Comparison of ENCODE assay signal across 28 cellular contexts in genomic region chr7:11609071-11609470, GRCh38.
"Had no signal": no experiment of that assay in that cellular context is flagged by ENCODE, and none has a peak within 500 bp of the region (broad histone marks: within the 10 kb centered on the region; RNA-seq: fewer than 3 reads in every experiment).

No MANE protein-coding gene starts in this region.

- H3K27ac Mint-ChIP-seq: activated CD4-positive, alpha-beta T cell treated with anti-CD3 and anti-CD28 coated beads, Interleukin-2, amount 10 ng/mL, durations not matched to agents 24 days and 14 days; activated CD8-positive, alpha-beta T cell treated with anti-CD3 and anti-CD28 coated beads for 36 hours; activated naive CD4-positive, alpha-beta T cell treated with anti-CD3 and anti-CD28 coated beads, Interleukin-2, amount 50 U/mL, for 24 hours; activated naive CD8-positive, alpha-beta T cell treated with anti-CD3 and anti-CD28 coated beads, Interleukin-2, amount 10 ng/mL, durations not matched to agents 7 days and 5 days; activated T-helper 2 cell treated with anti-CD3 and anti-CD28 coated beads, Interferon-gamma antibody, Interleukin-2, Interleukin-4, amounts not matched to agents 10 μg/mL and 5 μg/mL and 100 μg/mL, durations not matched to agents 14 hours and 24 hours and 36 hours had no signal

- H3K27me3 Mint-ChIP-seq: activated CD4-positive, alpha-beta T cell treated with anti-CD3 and anti-CD28 coated beads, Interleukin-2, amount 10 ng/mL, durations not matched to agents 24 days and 14 days; activated CD8-positive, alpha-beta T cell treated with anti-CD3 and anti-CD28 coated beads for 36 hours; activated naive CD4-positive, alpha-beta T cell treated with anti-CD3 and anti-CD28 coated beads, Interleukin-2, amount 50 U/mL, for 24 hours; activated naive CD8-positive, alpha-beta T cell treated with anti-CD3 and anti-CD28 coated beads, Interleukin-2, amount 10 ng/mL, durations not matched to agents 7 days and 5 days had no signal

- H3K4me3 ChIP-seq: body of pancreas had no signal

- H3K27ac ChIP-seq: body of pancreas, RWPE1, WERI-Rb-1 had no signal

- H3K4me3 Mint-ChIP-seq: activated CD4-positive, alpha-beta T cell treated with anti-CD3 and anti-CD28 coated beads, Interleukin-2, amount 10 ng/mL, durations not matched to agents 24 days and 14 days; activated CD8-positive, alpha-beta T cell treated with anti-CD3 and anti-CD28 coated beads for 36 hours; activated naive CD4-positive, alpha-beta T cell treated with anti-CD3 and anti-CD28 coated beads, Interleukin-2, amount 50 U/mL, for 24 hours; activated naive CD8-positive, alpha-beta T cell treated with anti-CD3 and anti-CD28 coated beads, Interleukin-2, amount 10 ng/mL, durations not matched to agents 7 days and 5 days had no signal

- H3K4me1 Mint-ChIP-seq: activated CD4-positive, alpha-beta T cell treated with anti-CD3 and anti-CD28 coated beads, Interleukin-2, amount 10 ng/mL, durations not matched to agents 24 days and 14 days; activated naive CD4-positive, alpha-beta T cell treated with anti-CD3 and anti-CD28 coated beads, Interleukin-2, amount 50 U/mL, for 24 hours; activated naive CD8-positive, alpha-beta T cell treated with anti-CD3 and anti-CD28 coated beads, Interleukin-2, amount 10 ng/mL, durations not matched to agents 7 days and 5 days had no signal

- DNase-seq: activated CD4-positive, alpha-beta T cell treated with anti-CD3 and anti-CD28 coated beads, Interleukin-2, amount 10 ng/mL, durations not matched to agents 24 days and 14 days; activated CD4-positive, alpha-beta T cell treated with anti-CD3 and anti-CD28 coated beads, Interleukin-2, amount 50 U/mL, for 4 hours; activated CD8-positive, alpha-beta T cell treated with anti-CD3 and anti-CD28 coated beads for 36 hours; activated gamma-delta T cell; activated naive CD4-positive, alpha-beta T cell treated with Interleukin-2 at 50 U/mL for 16 hours; activated naive CD8-positive, alpha-beta T cell treated with anti-CD3 and anti-CD28 coated beads, Interleukin-2, amount 10 ng/mL, durations not matched to agents 7 days and 5 days; activated T-cell treated with anti-CD3 and anti-CD28 coated beads, Interleukin-2, amount 50 U/mL, for 1 hour; body of pancreas; caudate nucleus; cerebellar nuclear complex; Karpas-422; NCI-H1105; NCI-H1417 treated with DMSO at 0.1 percent for 48 hours; NCI-H187 treated with DMSO at 0.1 percent for 48 hours; NCI-H2081; NCI-H2171 treated with DMSO at 0.1 percent for 48 hours; NCI-H2227 treated with DMSO at 0.1 percent for 48 hours; NCI-H446; NCI-H510A treated with DMSO at 0.1 percent for 48 hours; NCI-H526 treated with DMSO at 0.1 percent for 48 hours; NK-92 treated with Interleukin-12 subunit alpha and Interleukin-12 subunit beta, amount 100 ng/mL, for 24 hours; PC-3; T1000; WERI-Rb-1 had no signal

- H3K27me3 ChIP-seq: body of pancreas had no signal

- H3K9me3 Mint-ChIP-seq: activated CD4-positive, alpha-beta T cell treated with anti-CD3 and anti-CD28 coated beads, Interleukin-2, amount 10 ng/mL, durations not matched to agents 24 days and 14 days; activated CD8-positive, alpha-beta T cell treated with anti-CD3 and anti-CD28 coated beads for 36 hours; activated naive CD4-positive, alpha-beta T cell treated with anti-CD3 and anti-CD28 coated beads, Interleukin-2, amount 50 U/mL, for 24 hours; activated naive CD8-positive, alpha-beta T cell treated with anti-CD3 and anti-CD28 coated beads, Interleukin-2, amount 10 ng/mL, durations not matched to agents 7 days and 5 days; activated T-helper 2 cell treated with anti-CD3 and anti-CD28 coated beads, Interferon-gamma antibody, Interleukin-2, Interleukin-4, amounts not matched to agents 10 μg/mL and 5 μg/mL and 100 μg/mL, durations not matched to agents 14 hours and 24 hours and 36 hours had no signal

- H3K9me3 ChIP-seq: body of pancreas had no signal

- H3K4me1 ChIP-seq: body of pancreas had no signal

- H3K36me3 Mint-ChIP-seq: activated naive CD4-positive, alpha-beta T cell treated with anti-CD3 and anti-CD28 coated beads, Interleukin-2, amount 50 U/mL, for 24 hours; activated naive CD8-positive, alpha-beta T cell treated with anti-CD3 and anti-CD28 coated beads, Interleukin-2, amount 10 ng/mL, durations not matched to agents 7 days and 5 days had no signal

- ATAC-seq: activated CD8-positive, alpha-beta T cell treated with anti-CD3 and anti-CD28 coated beads for 36 hours; body of pancreas; PC-3; Right ventricle myocardium inferior had no signal

- H3K36me3 ChIP-seq: WERI-Rb-1 had no signal
